Comparison of ENCODE assay signal across 9 cellular contexts in the genomic region with DNA sequence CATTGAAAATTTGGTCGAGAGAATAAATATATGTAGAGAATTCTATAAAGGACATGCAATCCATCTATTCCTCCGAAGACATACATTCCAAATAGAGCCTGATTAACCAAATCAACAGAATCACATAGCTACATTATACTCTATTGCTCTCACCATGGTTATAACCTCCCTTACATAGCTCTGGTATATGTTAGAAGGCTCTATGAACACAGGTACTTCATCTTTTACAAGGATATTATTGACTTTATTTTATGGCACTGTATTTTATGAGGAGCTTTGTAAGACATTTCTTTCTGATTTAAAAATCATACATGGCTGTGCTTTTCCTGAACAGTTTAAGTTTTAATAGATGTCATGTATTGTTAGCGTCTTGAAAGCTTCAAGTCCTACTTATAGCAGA. TPM values are rescaled to one million over a fixed set of nuclear protein-coding genes. Genes with fewer than 3 reads are reported as not detected.
"Had no signal": no experiment of that assay in that cellular context is flagged by ENCODE, and none has a peak within 500 bp of the region (broad histone marks: within the 10 kb centered on the region; RNA-seq: fewer than 3 reads in every experiment).

No MANE protein-coding gene starts in this region.

- H3K9me3 ChIP-seq: HAP-1 had no signal

- ATAC-seq: GM23338, HCT116 had no signal

- H3K36me3 ChIP-seq: HAP-1 had no signal

- H3K4me1 ChIP-seq: HAP-1 had no signal

- DNase-seq: GM23248, GOT3, H7, H9, HCEC 1CT, HFFc6 had no signal

- H3K27ac ChIP-seq: GM23248 had no signal

- H3K4me3 ChIP-seq: GM23248, GM23338, HAP-1 had no signal

RNA-seq across cellular contexts. Expression of gene IGSF10, which starts 4.8 kb away (rescaled TPM):
- total RNA-seq: GM23248 had no signal
